ENCODE assay signal across 1 cellular context in the genomic region with DNA sequence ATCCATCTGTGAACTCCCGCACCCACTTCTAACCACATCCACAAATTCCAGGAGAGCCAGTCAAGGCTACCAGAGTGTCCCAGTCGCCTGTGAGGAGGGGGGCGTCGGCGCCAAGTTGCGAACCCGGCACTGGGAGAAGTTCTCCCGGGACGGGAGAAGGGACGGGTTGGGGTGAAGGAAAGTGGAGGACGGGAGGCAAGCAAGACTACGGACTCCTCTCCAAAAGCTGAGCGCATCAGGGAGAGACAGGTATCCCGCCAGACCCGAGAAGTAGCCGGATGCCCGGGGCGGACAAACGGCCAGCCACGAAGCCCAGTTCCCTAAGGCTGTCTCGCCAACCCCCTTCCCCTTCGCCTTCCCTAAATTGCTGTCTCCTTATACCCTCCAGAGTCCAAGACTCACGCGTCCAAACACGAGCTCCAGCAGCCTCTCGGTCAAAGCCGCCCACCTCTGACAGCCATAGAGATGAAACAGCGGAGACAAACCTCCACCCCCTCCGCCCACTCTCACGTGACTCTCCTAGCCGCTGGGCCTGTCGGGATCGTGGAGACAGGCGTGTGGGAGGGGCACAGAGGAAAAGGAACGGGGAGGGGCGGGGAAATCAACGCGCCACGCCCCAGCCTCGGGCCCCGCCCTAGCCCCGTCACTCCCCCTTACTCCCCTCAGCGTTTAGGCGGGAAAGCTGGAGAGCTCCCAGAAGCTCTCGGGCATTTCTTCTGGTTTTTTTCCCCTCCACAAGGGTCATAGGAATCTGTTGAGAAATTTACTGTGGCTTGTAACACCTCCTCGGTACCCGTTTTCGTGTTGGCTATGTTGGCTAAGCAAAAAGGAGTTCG.
A peak's percentile ranks its signal among the peaks of the same experiment; 100 is the strongest.
TF ChIP-seq lines count a peak whose summit lies in the region.

A gene with protein sequence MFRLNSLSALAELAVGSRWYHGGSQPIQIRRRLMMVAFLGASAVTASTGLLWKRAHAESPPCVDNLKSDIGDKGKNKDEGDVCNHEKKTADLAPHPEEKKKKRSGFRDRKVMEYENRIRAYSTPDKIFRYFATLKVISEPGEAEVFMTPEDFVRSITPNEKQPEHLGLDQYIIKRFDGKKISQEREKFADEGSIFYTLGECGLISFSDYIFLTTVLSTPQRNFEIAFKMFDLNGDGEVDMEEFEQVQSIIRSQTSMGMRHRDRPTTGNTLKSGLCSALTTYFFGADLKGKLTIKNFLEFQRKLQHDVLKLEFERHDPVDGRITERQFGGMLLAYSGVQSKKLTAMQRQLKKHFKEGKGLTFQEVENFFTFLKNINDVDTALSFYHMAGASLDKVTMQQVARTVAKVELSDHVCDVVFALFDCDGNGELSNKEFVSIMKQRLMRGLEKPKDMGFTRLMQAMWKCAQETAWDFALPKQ (minus strand): TSS at position 472 of the 836 bp plus-strand sequence. CDS start 59,286 bp downstream, outside the sequence.

TF ChIP-seq in HEK293, 187 proteins besides CTCF, POLR2A, EP300 and RAD21 (continued from another document and continues in another):
- TF ChIP-seq, protein P1, sequence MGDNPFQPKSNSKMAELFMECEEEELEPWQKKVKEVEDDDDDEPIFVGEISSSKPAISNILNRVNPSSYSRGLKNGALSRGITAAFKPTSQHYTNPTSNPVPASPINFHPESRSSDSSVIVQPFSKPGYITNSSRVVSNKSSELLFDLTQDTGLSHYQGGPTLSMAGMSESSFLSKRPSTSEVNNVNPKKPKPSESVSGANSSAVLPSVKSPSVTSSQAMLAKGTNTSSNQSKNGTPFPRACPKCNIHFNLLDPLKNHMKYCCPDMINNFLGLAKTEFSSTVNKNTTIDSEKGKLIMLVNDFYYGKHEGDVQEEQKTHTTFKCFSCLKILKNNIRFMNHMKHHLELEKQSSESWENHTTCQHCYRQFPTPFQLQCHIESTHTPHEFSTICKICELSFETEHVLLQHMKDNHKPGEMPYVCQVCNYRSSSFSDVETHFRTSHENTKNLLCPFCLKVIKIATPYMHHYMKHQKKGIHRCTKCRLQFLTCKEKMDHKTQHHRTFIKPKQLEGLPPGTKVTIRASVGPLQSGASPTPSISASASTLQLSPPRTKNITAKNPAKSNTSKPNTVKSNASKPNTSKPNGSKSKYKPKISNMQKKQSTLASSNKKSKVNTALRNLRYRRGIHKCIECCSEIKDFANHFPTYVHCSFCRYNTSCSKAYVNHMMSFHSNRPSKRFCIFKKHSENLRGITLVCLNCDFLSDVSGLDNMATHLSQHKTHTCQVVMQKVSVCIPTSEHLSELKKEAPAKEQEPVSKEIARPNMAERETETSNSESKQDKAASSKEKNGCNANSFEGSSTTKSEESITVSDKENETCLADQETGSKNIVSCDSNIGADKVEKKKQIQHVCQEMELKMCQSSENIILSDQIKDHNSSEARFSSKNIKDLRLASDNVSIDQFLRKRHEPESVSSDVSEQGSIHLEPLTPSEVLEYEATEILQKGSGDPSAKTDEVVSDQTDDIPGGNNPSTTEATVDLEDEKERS (tag by site-specific recombination; IDR thresholded peaks at IDR 0.05): no peak
- TF ChIP-seq, protein P2, sequence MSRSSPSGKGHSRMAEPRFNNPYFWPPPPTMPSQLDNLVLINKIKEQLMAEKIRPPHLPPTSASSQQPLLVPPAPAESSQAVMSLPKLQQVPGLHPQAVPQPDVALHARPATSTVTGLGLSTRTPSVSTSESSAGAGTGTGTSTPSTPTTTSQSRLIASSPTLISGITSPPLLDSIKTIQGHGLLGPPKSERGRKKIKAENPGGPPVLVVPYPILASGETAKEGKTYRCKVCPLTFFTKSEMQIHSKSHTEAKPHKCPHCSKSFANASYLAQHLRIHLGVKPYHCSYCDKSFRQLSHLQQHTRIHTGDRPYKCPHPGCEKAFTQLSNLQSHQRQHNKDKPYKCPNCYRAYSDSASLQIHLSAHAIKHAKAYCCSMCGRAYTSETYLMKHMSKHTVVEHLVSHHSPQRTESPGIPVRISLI (tag by site-specific recombination; IDR thresholded peaks at IDR 0.05): peak; percentile 79
- TF ChIP-seq ZFP37 (tag by site-specific recombination; IDR thresholded peaks at IDR 0.05) (peak; percentile 70; the same call in 1 of the 2 replicates), BCL11B (tag by site-specific recombination; IDR thresholded peaks at IDR 0.05; ENCODE audit: low read depth) (no peak), ZNF394 (tag by site-specific recombination; IDR thresholded peaks at IDR 0.05; ENCODE audit: borderline replicate concordance) (peak; percentile 65), ZNF792 (tag by site-specific recombination; IDR thresholded peaks at IDR 0.05) (no peak), SP7 (tag by site-specific recombination; IDR thresholded peaks at IDR 0.05) (peak; percentile 89), ZNF747 (tag by site-specific recombination; IDR thresholded peaks at IDR 0.05) (no peak), ZNF138 (tag by site-specific recombination; IDR thresholded peaks at IDR 0.05; ENCODE audit: borderline replicate concordance) (no peak), ZNF623 (tag by site-specific recombination; IDR thresholded peaks at IDR 0.05) (no peak; the same call in 1 of the 2 replicates), SALL2 (tag by site-specific recombination; IDR thresholded peaks at IDR 0.05; ENCODE audit: borderline replicate concordance) (no peak), ZNF514 (tag by site-specific recombination; IDR thresholded peaks at IDR 0.05) (no peak), ZSCAN30 (tag by site-specific recombination; IDR thresholded peaks at IDR 0.05) (no peak), ZNF341 (tag by site-specific recombination; IDR thresholded peaks at IDR 0.05; ENCODE audit: low read depth) (peak; percentile 95), ZNF423 (tag by site-specific recombination; IDR thresholded peaks at IDR 0.05) (no peak), ZNF248 (tag by site-specific recombination; IDR thresholded peaks at IDR 0.05) (no peak), ZNF561 (tag by site-specific recombination; IDR thresholded peaks at IDR 0.05; ENCODE audit: borderline replicate concordance) (peak; percentile 45; the same call in 1 of the 2 replicates), ZSCAN23 (tag by site-specific recombination; IDR thresholded peaks at IDR 0.05) (0 out of 2 replicates have a peak, but pooled peaks have one; percentile 19), ZBTB7A (tag by site-specific recombination; IDR thresholded peaks at IDR 0.05; ENCODE audit: low read depth) (0 out of 2 replicates have a peak, but pooled peaks have one; percentile 52), TCF7L2 (IDR thresholded peaks at IDR 0.05; ENCODE audit: borderline replicate concordance, low read depth, low read length) (no peak), ZNF146 (tag by site-specific recombination; IDR thresholded peaks at IDR 0.05) (no peak), ZNF654 (tag by site-specific recombination; IDR thresholded peaks at IDR 0.05; ENCODE audit: low read depth) (no peak), GLIS2 (tag by site-specific recombination; IDR thresholded peaks at IDR 0.05) (peak; percentile 48; the same call in 1 of the 2 replicates), ZNF776 (tag by site-specific recombination; IDR thresholded peaks at IDR 0.05; ENCODE audit: borderline replicate concordance) (no peak), ZNF707 (tag by site-specific recombination; IDR thresholded peaks at IDR 0.05) (no peak), KLF9 (tag by site-specific recombination; IDR thresholded peaks at IDR 0.05; ENCODE audit: low read depth) (peak; percentile 99), ZNF843 (tag by site-specific recombination; IDR thresholded peaks at IDR 0.05) (peak; percentile 30)
- TF ChIP-seq, protein P3, sequence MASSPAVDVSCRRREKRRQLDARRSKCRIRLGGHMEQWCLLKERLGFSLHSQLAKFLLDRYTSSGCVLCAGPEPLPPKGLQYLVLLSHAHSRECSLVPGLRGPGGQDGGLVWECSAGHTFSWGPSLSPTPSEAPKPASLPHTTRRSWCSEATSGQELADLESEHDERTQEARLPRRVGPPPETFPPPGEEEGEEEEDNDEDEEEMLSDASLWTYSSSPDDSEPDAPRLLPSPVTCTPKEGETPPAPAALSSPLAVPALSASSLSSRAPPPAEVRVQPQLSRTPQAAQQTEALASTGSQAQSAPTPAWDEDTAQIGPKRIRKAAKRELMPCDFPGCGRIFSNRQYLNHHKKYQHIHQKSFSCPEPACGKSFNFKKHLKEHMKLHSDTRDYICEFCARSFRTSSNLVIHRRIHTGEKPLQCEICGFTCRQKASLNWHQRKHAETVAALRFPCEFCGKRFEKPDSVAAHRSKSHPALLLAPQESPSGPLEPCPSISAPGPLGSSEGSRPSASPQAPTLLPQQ (tag by site-specific recombination; IDR thresholded peaks at IDR 0.05): peak; percentile 73
- TF ChIP-seq, protein P4, sequence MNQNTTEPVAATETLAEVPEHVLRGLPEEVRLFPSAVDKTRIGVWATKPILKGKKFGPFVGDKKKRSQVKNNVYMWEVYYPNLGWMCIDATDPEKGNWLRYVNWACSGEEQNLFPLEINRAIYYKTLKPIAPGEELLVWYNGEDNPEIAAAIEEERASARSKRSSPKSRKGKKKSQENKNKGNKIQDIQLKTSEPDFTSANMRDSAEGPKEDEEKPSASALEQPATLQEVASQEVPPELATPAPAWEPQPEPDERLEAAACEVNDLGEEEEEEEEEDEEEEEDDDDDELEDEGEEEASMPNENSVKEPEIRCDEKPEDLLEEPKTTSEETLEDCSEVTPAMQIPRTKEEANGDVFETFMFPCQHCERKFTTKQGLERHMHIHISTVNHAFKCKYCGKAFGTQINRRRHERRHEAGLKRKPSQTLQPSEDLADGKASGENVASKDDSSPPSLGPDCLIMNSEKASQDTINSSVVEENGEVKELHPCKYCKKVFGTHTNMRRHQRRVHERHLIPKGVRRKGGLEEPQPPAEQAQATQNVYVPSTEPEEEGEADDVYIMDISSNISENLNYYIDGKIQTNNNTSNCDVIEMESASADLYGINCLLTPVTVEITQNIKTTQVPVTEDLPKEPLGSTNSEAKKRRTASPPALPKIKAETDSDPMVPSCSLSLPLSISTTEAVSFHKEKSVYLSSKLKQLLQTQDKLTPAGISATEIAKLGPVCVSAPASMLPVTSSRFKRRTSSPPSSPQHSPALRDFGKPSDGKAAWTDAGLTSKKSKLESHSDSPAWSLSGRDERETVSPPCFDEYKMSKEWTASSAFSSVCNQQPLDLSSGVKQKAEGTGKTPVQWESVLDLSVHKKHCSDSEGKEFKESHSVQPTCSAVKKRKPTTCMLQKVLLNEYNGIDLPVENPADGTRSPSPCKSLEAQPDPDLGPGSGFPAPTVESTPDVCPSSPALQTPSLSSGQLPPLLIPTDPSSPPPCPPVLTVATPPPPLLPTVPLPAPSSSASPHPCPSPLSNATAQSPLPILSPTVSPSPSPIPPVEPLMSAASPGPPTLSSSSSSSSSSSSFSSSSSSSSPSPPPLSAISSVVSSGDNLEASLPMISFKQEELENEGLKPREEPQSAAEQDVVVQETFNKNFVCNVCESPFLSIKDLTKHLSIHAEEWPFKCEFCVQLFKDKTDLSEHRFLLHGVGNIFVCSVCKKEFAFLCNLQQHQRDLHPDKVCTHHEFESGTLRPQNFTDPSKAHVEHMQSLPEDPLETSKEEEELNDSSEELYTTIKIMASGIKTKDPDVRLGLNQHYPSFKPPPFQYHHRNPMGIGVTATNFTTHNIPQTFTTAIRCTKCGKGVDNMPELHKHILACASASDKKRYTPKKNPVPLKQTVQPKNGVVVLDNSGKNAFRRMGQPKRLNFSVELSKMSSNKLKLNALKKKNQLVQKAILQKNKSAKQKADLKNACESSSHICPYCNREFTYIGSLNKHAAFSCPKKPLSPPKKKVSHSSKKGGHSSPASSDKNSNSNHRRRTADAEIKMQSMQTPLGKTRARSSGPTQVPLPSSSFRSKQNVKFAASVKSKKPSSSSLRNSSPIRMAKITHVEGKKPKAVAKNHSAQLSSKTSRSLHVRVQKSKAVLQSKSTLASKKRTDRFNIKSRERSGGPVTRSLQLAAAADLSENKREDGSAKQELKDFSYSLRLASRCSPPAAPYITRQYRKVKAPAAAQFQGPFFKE (tag by site-specific recombination; IDR thresholded peaks at IDR 0.05; ENCODE audit: borderline replicate concordance): peak; percentile 66; the same call in 1 of the 2 replicates
- TF ChIP-seq, protein P5, sequence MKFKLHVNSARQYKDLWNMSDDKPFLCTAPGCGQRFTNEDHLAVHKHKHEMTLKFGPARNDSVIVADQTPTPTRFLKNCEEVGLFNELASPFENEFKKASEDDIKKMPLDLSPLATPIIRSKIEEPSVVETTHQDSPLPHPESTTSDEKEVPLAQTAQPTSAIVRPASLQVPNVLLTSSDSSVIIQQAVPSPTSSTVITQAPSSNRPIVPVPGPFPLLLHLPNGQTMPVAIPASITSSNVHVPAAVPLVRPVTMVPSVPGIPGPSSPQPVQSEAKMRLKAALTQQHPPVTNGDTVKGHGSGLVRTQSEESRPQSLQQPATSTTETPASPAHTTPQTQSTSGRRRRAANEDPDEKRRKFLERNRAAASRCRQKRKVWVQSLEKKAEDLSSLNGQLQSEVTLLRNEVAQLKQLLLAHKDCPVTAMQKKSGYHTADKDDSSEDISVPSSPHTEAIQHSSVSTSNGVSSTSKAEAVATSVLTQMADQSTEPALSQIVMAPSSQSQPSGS (tag by site-specific recombination; IDR thresholded peaks at IDR 0.05; ENCODE audit: low read depth): no peak
- TF ChIP-seq, protein P6, sequence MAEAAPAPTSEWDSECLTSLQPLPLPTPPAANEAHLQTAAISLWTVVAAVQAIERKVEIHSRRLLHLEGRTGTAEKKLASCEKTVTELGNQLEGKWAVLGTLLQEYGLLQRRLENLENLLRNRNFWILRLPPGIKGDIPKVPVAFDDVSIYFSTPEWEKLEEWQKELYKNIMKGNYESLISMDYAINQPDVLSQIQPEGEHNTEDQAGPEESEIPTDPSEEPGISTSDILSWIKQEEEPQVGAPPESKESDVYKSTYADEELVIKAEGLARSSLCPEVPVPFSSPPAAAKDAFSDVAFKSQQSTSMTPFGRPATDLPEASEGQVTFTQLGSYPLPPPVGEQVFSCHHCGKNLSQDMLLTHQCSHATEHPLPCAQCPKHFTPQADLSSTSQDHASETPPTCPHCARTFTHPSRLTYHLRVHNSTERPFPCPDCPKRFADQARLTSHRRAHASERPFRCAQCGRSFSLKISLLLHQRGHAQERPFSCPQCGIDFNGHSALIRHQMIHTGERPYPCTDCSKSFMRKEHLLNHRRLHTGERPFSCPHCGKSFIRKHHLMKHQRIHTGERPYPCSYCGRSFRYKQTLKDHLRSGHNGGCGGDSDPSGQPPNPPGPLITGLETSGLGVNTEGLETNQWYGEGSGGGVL (tag by site-specific recombination; IDR thresholded peaks at IDR 0.05): peak; percentile 41; the same call in 1 of the 2 replicates
- TF ChIP-seq, protein P7, sequence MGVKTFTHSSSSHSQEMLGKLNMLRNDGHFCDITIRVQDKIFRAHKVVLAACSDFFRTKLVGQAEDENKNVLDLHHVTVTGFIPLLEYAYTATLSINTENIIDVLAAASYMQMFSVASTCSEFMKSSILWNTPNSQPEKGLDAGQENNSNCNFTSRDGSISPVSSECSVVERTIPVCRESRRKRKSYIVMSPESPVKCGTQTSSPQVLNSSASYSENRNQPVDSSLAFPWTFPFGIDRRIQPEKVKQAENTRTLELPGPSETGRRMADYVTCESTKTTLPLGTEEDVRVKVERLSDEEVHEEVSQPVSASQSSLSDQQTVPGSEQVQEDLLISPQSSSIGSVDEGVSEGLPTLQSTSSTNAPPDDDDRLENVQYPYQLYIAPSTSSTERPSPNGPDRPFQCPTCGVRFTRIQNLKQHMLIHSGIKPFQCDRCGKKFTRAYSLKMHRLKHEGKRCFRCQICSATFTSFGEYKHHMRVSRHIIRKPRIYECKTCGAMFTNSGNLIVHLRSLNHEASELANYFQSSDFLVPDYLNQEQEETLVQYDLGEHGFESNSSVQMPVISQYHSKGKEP (tag by site-specific recombination; IDR thresholded peaks at IDR 0.05): peak; percentile 58; the same call in 1 of the 2 replicates
- TF ChIP-seq, protein P8, sequence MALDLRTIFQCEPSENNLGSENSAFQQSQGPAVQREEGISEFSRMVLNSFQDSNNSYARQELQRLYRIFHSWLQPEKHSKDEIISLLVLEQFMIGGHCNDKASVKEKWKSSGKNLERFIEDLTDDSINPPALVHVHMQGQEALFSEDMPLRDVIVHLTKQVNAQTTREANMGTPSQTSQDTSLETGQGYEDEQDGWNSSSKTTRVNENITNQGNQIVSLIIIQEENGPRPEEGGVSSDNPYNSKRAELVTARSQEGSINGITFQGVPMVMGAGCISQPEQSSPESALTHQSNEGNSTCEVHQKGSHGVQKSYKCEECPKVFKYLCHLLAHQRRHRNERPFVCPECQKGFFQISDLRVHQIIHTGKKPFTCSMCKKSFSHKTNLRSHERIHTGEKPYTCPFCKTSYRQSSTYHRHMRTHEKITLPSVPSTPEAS (tag by site-specific recombination; IDR thresholded peaks at IDR 0.05): no peak
